19 cellular contexts compared by ENCODE assay signal in genomic region chr10:52865213-52865612, GRCh38.
DNase-seq lines count a peak whose midpoint lies in the region; ATAC-seq, FAIRE-seq and TF ChIP-seq lines count a peak whose summit lies in the region.
"Had no signal": no experiment of that assay in that cellular context is flagged by ENCODE, and none has a peak within 500 bp of the region (broad histone marks: within the 10 kb centered on the region; RNA-seq: fewer than 3 reads in every experiment).

No MANE protein-coding gene starts in this region.

- TF ChIP-seq CTCF in RWPE1 (conservative IDR thresholded peaks at IDR 0.05; ENCODE audit: low read depth): no peak
- no peak for TF ChIP-seq CTCF in hepatocyte (IDR thresholded peaks at IDR 0.05; ENCODE audit: poor library complexity)

- peaks cover 9% of the 10 kb centered on the region for H3K4me1 ChIP-seq in hepatocyte (ENCODE audit: insufficient read depth)
- peaks cover 4 to 7% of the 10 kb centered on the region in 2 experiments for H3K4me1 ChIP-seq in trophoblast cell (ENCODE audit: control insufficient read depth in 1 of 2, insufficient read depth in 2 of 2, low read length in 2 of 2)
- H3K4me1 ChIP-seq: BE2C had no signal

- H3K36me3 ChIP-seq in hepatocyte (replicated peaks; ENCODE audit: insufficient read depth, low read depth): no peaks in the 10 kb centered on the region
- H3K36me3 ChIP-seq in trophoblast cell (ENCODE audit: control insufficient read depth in 1 of 2, insufficient read depth in 2 of 2, low read length in 2 of 2): peaks cover 0 to 3% of the 10 kb centered on the region in 2 experiments
- H3K36me3 ChIP-seq: BE2C had no signal

- H2AK5ac ChIP-seq in trophoblast cell (ENCODE audit: low read length): peak overlapping the region; percentile 73

- no peaks in the 10 kb centered on the region for H3K27me3 ChIP-seq in hepatocyte
- H3K27me3 ChIP-seq in trophoblast cell (ENCODE audit: insufficient read depth, low read length): no peaks in the 10 kb centered on the region
- H3K27me3 ChIP-seq: BE2C had no signal

- no peak overlapping the region for H3K4me3 Mint-ChIP-seq in stimulated activated naive CD8-positive, alpha-beta T cell treated with anti-CD3 and anti-CD28 coated beads, Interleukin-15, amount 100 ng/mL, for 72 hours
- H3K4me3 Mint-ChIP-seq: CD4-positive, CD25-positive, alpha-beta regulatory T cell had no signal

- no peak overlapping the region for H4K12ac ChIP-seq in trophoblast cell (ENCODE audit: low read depth, low read length)

- peak overlapping the region; percentile 60 for H4K91ac ChIP-seq in trophoblast cell (ENCODE audit: low read depth, low read length)

- CTCF ChIA-PET in RWPE1 (lab: Yijun Ruan, JAX): no interaction called here

- H2BK120ac ChIP-seq in trophoblast cell (ENCODE audit: insufficient read depth, low read length, poor library complexity): peak overlapping the region; percentile 68

- H3K27ac Mint-ChIP-seq in stimulated activated naive CD8-positive, alpha-beta T cell treated with anti-CD3 and anti-CD28 coated beads, Interleukin-15, amount 100 ng/mL, for 72 hours: no peak overlapping the region
- H3K27ac Mint-ChIP-seq: CD4-positive, CD25-positive, alpha-beta regulatory T cell had no signal

- H4K8ac ChIP-seq in trophoblast cell (ENCODE audit: low read depth, low read length): no peak overlapping the region

- 96% methylated on average over 9 of the region's 9 CpGs for WGBS in hepatocyte (ENCODE audit: low lambda C conversion rate, missing lambda C conversion rate)
- WGBS in trophoblast cell (ENCODE audit: extremely low coverage, insufficient coverage, insufficient read length): no CpG with 5 or more reads among the region's 9 CpGs

- no peak overlapping the region for H3K9ac ChIP-seq in trophoblast cell (ENCODE audit: low read length)
- H3K9ac ChIP-seq: KMS-11 had no signal

- H3K4me3 ChIP-seq in hepatocyte (no peak overlapping the region), trophoblast cell (ENCODE audit: low read depth, low read length) (no peak overlapping the region)
- H3K4me3 ChIP-seq: PC-9 had no signal

- H3K27ac ChIP-seq in RWPE1 (peak overlapping the region; percentile 86), hepatocyte (peak overlapping the region; percentile 81), trophoblast cell (ENCODE audit: low read depth, low read length) (no peak overlapping the region)
- H3K27ac ChIP-seq: KMS-11, PC-9 had no signal

- H3K9me3 ChIP-seq in hepatocyte (ENCODE audit: low read depth): no peaks in the 10 kb centered on the region
- H3K9me3 ChIP-seq in trophoblast cell (ENCODE audit: insufficient read depth, low read depth, low read length): peaks cover 6% of the 10 kb centered on the region
- H3K9me3 ChIP-seq: BE2C had no signal

- no peaks in the 10 kb centered on the region for H4K20me1 ChIP-seq in hepatocyte (ENCODE audit: insufficient read depth, poor library complexity, severe bottlenecking)

- no peak overlapping the region for H3K23ac ChIP-seq in trophoblast cell (ENCODE audit: low read length)

- H2AFZ ChIP-seq in hepatocyte (no peak overlapping the region), trophoblast cell (ENCODE audit: insufficient read depth, low read length, poor library complexity) (no peak overlapping the region)
- H2AFZ ChIP-seq: PC-9 had no signal

- H3K4me1 Mint-ChIP-seq in stimulated activated naive CD8-positive, alpha-beta T cell treated with anti-CD3 and anti-CD28 coated beads, Interleukin-15, amount 100 ng/mL, for 72 hours: no peaks in the 10 kb centered on the region
- H3K4me1 Mint-ChIP-seq: CD4-positive, CD25-positive, alpha-beta regulatory T cell had no signal

- POLR2A ChIA-PET in RWPE1 (lab: Yijun Ruan, JAX; ENCODE audit: low non-redundant PET): no interaction called here

- H3K9me2 ChIP-seq in hepatocyte (replicated peaks; ENCODE audit: insufficient read depth): no peaks in the 10 kb centered on the region

- FAIRE-seq in HTR-8/SVneo (lab: Jason Lieb, UNC): no peak
- FAIRE-seq: GM19239 had no signal

- H3K79me2 ChIP-seq in hepatocyte (no peaks in the 10 kb centered on the region), trophoblast cell (ENCODE audit: control insufficient read depth, insufficient read depth, low read length, poor library complexity) (no peaks in the 10 kb centered on the region)

- no peak overlapping the region for H3K18ac ChIP-seq in trophoblast cell (ENCODE audit: low read length)

- H2BK5ac ChIP-seq in trophoblast cell (ENCODE audit: low read depth, low read length, poor library complexity): no peak overlapping the region

- H3K4me2 ChIP-seq in hepatocyte (no peak overlapping the region), trophoblast cell (ENCODE audit: low read length) (no peak overlapping the region)
- H3K4me2 ChIP-seq: KMS-11, PC-9 had no signal

- H3K79me1 ChIP-seq in trophoblast cell (ENCODE audit: low read length): peaks cover 4% of the 10 kb centered on the region

- ATAC-seq in GM19023 (IDR thresholded peaks at IDR 0.05; ENCODE audit: unreplicated experiment) (peak; percentile 9), HG02840 (IDR thresholded peaks at IDR 0.05; ENCODE audit: low FRiP score, unreplicated experiment) (no peak)
- ATAC-seq in stimulated activated naive CD8-positive, alpha-beta T cell treated with anti-CD3 and anti-CD28 coated beads, Interleukin-15, amount 100 ng/mL, for 72 hours: no peak
- ATAC-seq: HCT116 had no signal

- peak overlapping the region; percentile 13 for H3K14ac ChIP-seq in trophoblast cell (ENCODE audit: low read length)

- peaks cover 17 to 21% of the 10 kb centered on the region in 2 donors for H3K9me3 Mint-ChIP-seq in stimulated activated naive CD8-positive, alpha-beta T cell treated with anti-CD3 and anti-CD28 coated beads, Interleukin-15, amount 100 ng/mL, for 72 hours

- no peak overlapping the region for H3K4ac ChIP-seq in trophoblast cell (ENCODE audit: low read depth, low read length)

- DNase-seq in RWPE1 (ENCODE audit: low spot score): no peak
- no peak for DNase-seq in hepatocyte (ENCODE audit: low spot score)
- DNase-seq in trophoblast cell: no peak
- DNase-seq in activated naive CD4-positive, alpha-beta T cell treated with Interleukin-2 at 50 U/mL for 16 hours: no peak
- DNase-seq in stimulated activated naive CD8-positive, alpha-beta T cell treated with anti-CD3 and anti-CD28 coated beads, Interleukin-15, amount 100 ng/mL, for 72 hours: no peak
- DNase-seq in HTR-8/SVneo (ENCODE audit: insufficient read length, low spot score): no peak
- DNase-seq: BE2C; CD4-positive, CD25-positive, alpha-beta regulatory T cell; GF-D8; NCI-H1417; NCI-H187 treated with DMSO at 0.1 percent for 48 hours; NCI-H524; NCI-H82 had no signal

- H3K27me3 Mint-ChIP-seq in stimulated activated naive CD8-positive, alpha-beta T cell treated with anti-CD3 and anti-CD28 coated beads, Interleukin-15, amount 100 ng/mL, for 72 hours: no peaks in the 10 kb centered on the region
- H3K27me3 Mint-ChIP-seq: CD4-positive, CD25-positive, alpha-beta regulatory T cell had no signal

- H2BK12ac ChIP-seq in trophoblast cell (ENCODE audit: low read length): peak overlapping the region; percentile 51
